Comparison of ENCODE assay signal across 9 cellular contexts in the genomic region with DNA sequence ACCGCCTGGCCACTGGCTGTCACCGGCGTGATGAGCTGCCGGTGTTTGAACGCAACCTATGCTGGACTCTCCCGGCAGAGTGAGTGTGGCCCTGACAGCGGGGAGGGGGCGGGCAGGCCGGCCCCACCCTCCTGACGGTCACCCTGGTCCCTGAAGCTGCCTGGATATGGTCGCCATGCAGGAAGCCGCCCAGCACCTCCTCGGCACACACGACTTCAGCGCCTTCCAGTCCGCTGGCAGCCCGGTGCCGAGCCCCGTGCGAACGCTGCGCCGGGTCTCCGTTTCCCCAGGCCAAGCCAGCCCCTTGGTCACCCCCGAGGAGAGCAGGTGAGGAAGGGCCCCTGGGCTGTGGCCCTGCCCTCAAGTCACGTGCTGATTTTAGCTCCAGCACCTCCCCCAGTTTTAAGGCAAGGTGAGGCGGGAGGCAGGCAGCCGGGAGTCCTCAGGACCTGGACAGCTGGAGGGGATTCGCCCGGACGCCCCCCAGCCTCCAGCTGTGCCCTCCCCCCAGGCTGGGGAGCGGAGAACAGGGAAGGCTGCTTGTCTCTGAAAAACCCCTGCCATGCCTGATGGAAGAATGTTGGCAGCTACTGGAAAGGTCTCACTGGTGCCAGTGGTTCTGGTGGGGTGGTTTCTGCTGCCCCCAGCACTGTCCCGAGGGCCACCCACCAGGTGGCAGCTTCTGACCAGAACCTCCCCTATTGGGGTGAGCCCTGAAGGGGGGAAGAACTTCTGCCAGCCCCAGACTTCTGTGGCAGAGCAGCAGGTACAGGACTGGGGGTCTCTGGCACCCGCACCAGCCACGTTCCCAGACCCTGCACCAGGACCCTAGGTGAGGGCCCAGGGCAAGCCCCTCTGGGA. TPM values are rescaled to one million over a fixed set of nuclear protein-coding genes. Genes with fewer than 3 reads are reported as not detected.
DNase-seq lines count a peak whose midpoint lies in the region; ATAC-seq and TF ChIP-seq lines count a peak whose summit lies in the region.
"Had no signal": no experiment of that assay in that cellular context is flagged by ENCODE, and none has a peak within 500 bp of the region (broad histone marks: within the 10 kb centered on the region; RNA-seq: fewer than 3 reads in every experiment).

No MANE protein-coding gene starts in this region.

- TF ChIP-seq POLR2A in suprapubic skin (IDR thresholded peaks at IDR 0.05), result no peak

- TF ChIP-seq CTCF in suprapubic skin (IDR thresholded peaks at IDR 0.05), result no peak

- H3K27ac Mint-ChIP-seq in activated CD4-positive, alpha-beta T cell treated with anti-CD3 and anti-CD28 coated beads, Interleukin-2, amount 10 ng/mL, durations not matched to agents 24 days and 14 days, result peak overlapping the region; percentile 41
- H3K27ac Mint-ChIP-seq in activated T-helper 17 cell treated with anti-CD3 and anti-CD28 coated beads, Interleukin-2, amount 50 U/mL, for 72 hours, result no peak overlapping the region
- peak overlapping the region in 2 of 6 donors; percentile 35 to 55 for H3K27ac Mint-ChIP-seq in immature natural killer cell

- H3K4me3 Mint-ChIP-seq in activated CD4-positive, alpha-beta T cell treated with anti-CD3 and anti-CD28 coated beads, Interleukin-2, amount 10 ng/mL, durations not matched to agents 24 days and 14 days, result peak overlapping the region; percentile 85
- H3K4me3 Mint-ChIP-seq in activated T-helper 17 cell treated with anti-CD3 and anti-CD28 coated beads, Interleukin-2, amount 50 U/mL, for 72 hours, result peak overlapping the region; percentile 69
- H3K4me3 Mint-ChIP-seq in immature natural killer cell, result peak overlapping the region; percentile 30 to 65 (median 64)

- H3K27ac ChIP-seq in suprapubic skin, result peak overlapping the region; percentile 93

- H3K9me3 Mint-ChIP-seq in activated CD4-positive, alpha-beta T cell treated with anti-CD3 and anti-CD28 coated beads, Interleukin-2, amount 10 ng/mL, durations not matched to agents 24 days and 14 days, result no peaks in the 10 kb centered on the region
- H3K9me3 Mint-ChIP-seq in activated T-helper 17 cell treated with anti-CD3 and anti-CD28 coated beads, Interleukin-2, amount 50 U/mL, for 72 hours, result no peaks in the 10 kb centered on the region
- H3K9me3 Mint-ChIP-seq in immature natural killer cell, result no peaks in the 10 kb centered on the region

- no peaks in the 10 kb centered on the region for H3K27me3 Mint-ChIP-seq in activated CD4-positive, alpha-beta T cell treated with anti-CD3 and anti-CD28 coated beads, Interleukin-2, amount 10 ng/mL, durations not matched to agents 24 days and 14 days
- no peaks in the 10 kb centered on the region for H3K27me3 Mint-ChIP-seq in activated T-helper 17 cell treated with anti-CD3 and anti-CD28 coated beads, Interleukin-2, amount 50 U/mL, for 72 hours
- peaks cover 5 to 11% (median 10%) of the 10 kb centered on the region in 3 donors for H3K27me3 Mint-ChIP-seq in immature natural killer cell (ENCODE audit: low read depth in 3 of 3)

- no peak for DNase-seq in activated CD4-positive, alpha-beta T cell treated with anti-CD3 and anti-CD28 coated beads, Interleukin-2, amount 10 ng/mL, durations not matched to agents 24 days and 14 days
- DNase-seq in activated CD4-positive, alpha-beta T cell treated with anti-CD3 and anti-CD28 coated beads, Interleukin-2, amount 50 U/mL, for 1 hour, result no peak
- DNase-seq in immature natural killer cell (no peak), suprapubic skin (ENCODE audit: low spot score in 2 of 2) (no peak)
- DNase-seq: MV-4-11 had no signal

- H3K36me3 Mint-ChIP-seq in activated CD4-positive, alpha-beta T cell treated with anti-CD3 and anti-CD28 coated beads, Interleukin-2, amount 10 ng/mL, durations not matched to agents 24 days and 14 days (ENCODE audit: low read depth), result peaks cover 16% of the 10 kb centered on the region
- peaks cover 23% of the 10 kb centered on the region for H3K36me3 Mint-ChIP-seq in activated T-helper 17 cell treated with anti-CD3 and anti-CD28 coated beads, Interleukin-2, amount 50 U/mL, for 72 hours (ENCODE audit: low read depth)
- H3K36me3 Mint-ChIP-seq in immature natural killer cell, result no peaks in the 10 kb centered on the region

- intact Hi-C loops in activated CD4-positive, alpha-beta T cell treated with anti-CD3 and anti-CD28 coated beads, Interleukin-2, amount 10 ng/mL, durations not matched to agents 24 days and 14 days (cut with micrococcal nuclease), result loop anchor here (2.0 to 5.0 kb wide), 4 partner anchors 15 to 252 kb away; a partner anchor contains a TSS

- no peak for TF ChIP-seq EP300 in suprapubic skin (IDR thresholded peaks at IDR 0.05)

- H3K4me1 Mint-ChIP-seq in activated CD4-positive, alpha-beta T cell treated with anti-CD3 and anti-CD28 coated beads, Interleukin-2, amount 10 ng/mL, durations not matched to agents 24 days and 14 days, result peaks cover 18% of the 10 kb centered on the region
- H3K4me1 Mint-ChIP-seq in activated T-helper 17 cell treated with anti-CD3 and anti-CD28 coated beads, Interleukin-2, amount 50 U/mL, for 72 hours, result no peaks in the 10 kb centered on the region
- peaks cover 15 to 17% of the 10 kb centered on the region in 2 donors for H3K4me1 Mint-ChIP-seq in immature natural killer cell

- peak overlapping the region; percentile 65 for H3K4me3 ChIP-seq in suprapubic skin

- WGBS in suprapubic skin, result 58% methylated on average over 18 of the region's 35 CpGs

- no peak for ATAC-seq in activated T-helper 17 cell treated with anti-CD3 and anti-CD28 coated beads, Interleukin-2, amount 50 U/mL, for 72 hours (replicated peaks)
- ATAC-seq in HG03095 (IDR thresholded peaks at IDR 0.05; ENCODE audit: unreplicated experiment) (no peak), HG02623 (IDR thresholded peaks at IDR 0.05; ENCODE audit: unreplicated experiment) (no peak), GM19351 (IDR thresholded peaks at IDR 0.05; ENCODE audit: unreplicated experiment) (no peak)

- no peaks in the 10 kb centered on the region for H3K27me3 ChIP-seq in suprapubic skin

- peaks cover 42% of the 10 kb centered on the region for H3K36me3 ChIP-seq in suprapubic skin

- no peaks in the 10 kb centered on the region for H3K9me3 ChIP-seq in suprapubic skin

- H3K4me1 ChIP-seq in suprapubic skin, result peaks cover 52% of the 10 kb centered on the region

RNA-seq across cellular contexts. Expression of a gene that starts 1.4 kb away (rescaled TPM):
- total RNA-seq in activated CD4-positive, alpha-beta T cell treated with anti-CD3 and anti-CD28 coated beads, Interleukin-2, amount 10 ng/mL, durations not matched to agents 24 days and 14 days, result 33.4 and 35.2 TPM in 2 replicates
- total RNA-seq in activated T-helper 17 cell treated with anti-CD3 and anti-CD28 coated beads, Interleukin-2, amount 50 U/mL, for 72 hours, result 10 to 100 TPM; 15.9 to 24.0 TPM
- polyA plus RNA-seq in immature natural killer cell, result 10 to 100 TPM; 17.3 to 25.4 (median 18.9) TPM
- total RNA-seq in suprapubic skin, result 10 to 100 TPM; 16.9 to 56.4 (median 36.4) TPM

RNA-seq across cellular contexts. Expression of a gene that starts 2.0 kb away (rescaled TPM):
- total RNA-seq in activated CD4-positive, alpha-beta T cell treated with anti-CD3 and anti-CD28 coated beads, Interleukin-2, amount 10 ng/mL, durations not matched to agents 24 days and 14 days, result 54.1 and 55.7 TPM in 2 replicates
- total RNA-seq in activated T-helper 17 cell treated with anti-CD3 and anti-CD28 coated beads, Interleukin-2, amount 50 U/mL, for 72 hours, result 10 to 100 TPM; 41.4 to 43.3 TPM
- polyA plus RNA-seq in immature natural killer cell, result 1 to 10 TPM; 1.4 to 7.0 (median 4.6) TPM
- 100 to 1,000 TPM; 112 to 309 (median 148) TPM for total RNA-seq in suprapubic skin

RNA-seq across cellular contexts. Expression of a gene that starts 14.7 kb away (rescaled TPM):
- 145 TPM in 2 replicates for total RNA-seq in activated CD4-positive, alpha-beta T cell treated with anti-CD3 and anti-CD28 coated beads, Interleukin-2, amount 10 ng/mL, durations not matched to agents 24 days and 14 days
- total RNA-seq in activated T-helper 17 cell treated with anti-CD3 and anti-CD28 coated beads, Interleukin-2, amount 50 U/mL, for 72 hours, result 100 to 1,000 TPM; 122 to 125 TPM
- polyA plus RNA-seq in immature natural killer cell, result 10 to 100 TPM; 62.1 to 68.8 (median 67.5) TPM
- total RNA-seq in suprapubic skin, result 100 to 1,000 TPM; 105 to 242 (median 151) TPM

RNA-seq across cellular contexts. Expression of a gene that starts 14.8 kb away (rescaled TPM):
- 11.5 and 12.3 TPM in 2 replicates for total RNA-seq in activated CD4-positive, alpha-beta T cell treated with anti-CD3 and anti-CD28 coated beads, Interleukin-2, amount 10 ng/mL, durations not matched to agents 24 days and 14 days
- 10 to 100 TPM; 16.8 to 22.3 TPM for total RNA-seq in activated T-helper 17 cell treated with anti-CD3 and anti-CD28 coated beads, Interleukin-2, amount 50 U/mL, for 72 hours
- polyA plus RNA-seq in immature natural killer cell, result 10 to 100 TPM in 2 of 3 donors, 1 to 10 TPM in 1; 9.2 to 23.7 (median 10.5) TPM
- 10 to 100 TPM; 32.5 to 60.4 (median 54.3) TPM for total RNA-seq in suprapubic skin

RNA-seq across cellular contexts. Expression of a gene that starts 21.3 kb away (rescaled TPM):
- 0.28 and 0.38 TPM in 2 replicates for total RNA-seq in activated CD4-positive, alpha-beta T cell treated with anti-CD3 and anti-CD28 coated beads, Interleukin-2, amount 10 ng/mL, durations not matched to agents 24 days and 14 days
- 1 to 10 TPM in 1 of 2 donors, under 1 TPM in 1; 0.71 to 1.1 TPM for total RNA-seq in activated T-helper 17 cell treated with anti-CD3 and anti-CD28 coated beads, Interleukin-2, amount 50 U/mL, for 72 hours
- under 1 TPM in 1 of 3 donors, not detected in 2; 0.08 TPM for polyA plus RNA-seq in immature natural killer cell
- total RNA-seq in suprapubic skin, result 1 to 10 TPM in 1 of 4 donors, under 1 TPM in 3; 0.56 to 1.8 (median 0.82) TPM
